In genomic region chr1:161113915-161114314, GRCh38 we compare ENCODE assay signal across 22 cellular contexts. TPM values are rescaled to one million over a fixed set of nuclear protein-coding genes. Genes with fewer than 3 reads are reported as not detected.
A peak's percentile ranks its signal among the peaks of the same experiment; 100 is the strongest.
DNase-seq lines count a peak whose midpoint lies in the region; ATAC-seq and TF ChIP-seq lines count a peak whose summit lies in the region.
"Had no signal": no experiment of that assay in that cellular context is flagged by ENCODE, and none has a peak within 500 bp of the region (broad histone marks: within the 10 kb centered on the region; RNA-seq: fewer than 3 reads in every experiment).

No MANE protein-coding gene starts in this region.

- BruUV-seq in PC-3 (replicated peaks; lab: Mats Ljungman, UMichigan) = no TSS peak

- H3K9me2 ChIP-seq in PC-3 (replicated peaks; ENCODE audit: low read length) = no peaks in the 10 kb centered on the region

- H3K36me3 Mint-ChIP-seq in CD4-positive, CD25-positive, alpha-beta regulatory T cell = peaks cover 4% of the 10 kb centered on the region
- peaks cover 10% of the 10 kb centered on the region for H3K36me3 Mint-ChIP-seq in T-cell

- H3K4me3 Mint-ChIP-seq in CD4-positive, CD25-positive, alpha-beta regulatory T cell = peak overlapping the region; percentile 4 to 85 (median 16)
- no peak overlapping the region for H3K4me3 Mint-ChIP-seq in T-cell
- H3K4me3 Mint-ChIP-seq: nephron had no signal

- peaks cover 95% of the 10 kb centered on the region for H3K79me2 ChIP-seq in PC-3 (ENCODE audit: low read length)

- peaks cover 48% of the 10 kb centered on the region for H4K20me1 ChIP-seq in PC-3 (ENCODE audit: low read length)

- CTCF ChIA-PET in PC-3 (lab: Charles Lee) (no interaction called here), T-cell (lab: Charles Lee) (no interaction called here)

- H3K9ac ChIP-seq in PC-3 (ENCODE audit: low read length) = no peak overlapping the region

- no peak for DNase-seq in CD4-positive, CD25-positive, alpha-beta regulatory T cell
- DNase-seq in PC-3 (no peak), brain microvascular endothelial cell (no peak), T-cell (no peak), midbrain (lab: John Stamatoyannopoulos, UW) (no peak), DMS153 (lab: John Stamatoyannopoulos, UW) (no peak)
- DNase-seq in stimulated activated CD4-positive, alpha-beta T cell treated with anti-CD3 and anti-CD28 coated beads, Interleukin-2, amount 100 ng/mL, for 48 hours = no peak
- DNase-seq: activated CD8-positive, alpha-beta memory T cell treated with anti-CD3 and anti-CD28 coated beads for 24 hours; activated gamma-delta T cell treated with Interleukin-2 at 50 U/mL for 16 hours; AML-193; esophagus squamous epithelium; glutamatergic neuron; lower lobe of right lung; NCI-H748 treated with DMSO at 0.1 percent for 48 hours; RPMI8226; small intestine; stimulated activated CD4-positive, alpha-beta T cell treated with anti-CD3 and anti-CD28 coated beads, Interleukin-4, amount 100 ng/mL, for 4 hours; stimulated activated CD8-positive, alpha-beta memory T cell treated with anti-CD3 and anti-CD28 coated beads, Interleukin-4, amount 100 ng/mL, for 48 hours; SW 1271 had no signal

- in situ Hi-C loops in brain microvascular endothelial cell (cut with HindIII; ENCODE audit: low pct_ligation_motif_present, low sequenced_read_pairs) = no loop called here

- POLR2A ChIA-PET in PC-3 (lab: Charles Lee; ENCODE audit: unreplicated experiment) (no interaction called here), T-cell (lab: Charles Lee) (interaction anchor here in 1 of 2 donors (1.2 kb wide), 1 partner anchor 9 kb away, joined by 3 read pairs; no protein-coding TSS in a partner anchor)

- no peaks in the 10 kb centered on the region for H3K9me3 Mint-ChIP-seq in CD4-positive, CD25-positive, alpha-beta regulatory T cell
- H3K9me3 Mint-ChIP-seq in T-cell = no peaks in the 10 kb centered on the region
- H3K9me3 Mint-ChIP-seq: nephron had no signal

- H3F3A ChIP-seq in PC-3 (ENCODE audit: low read length, unreplicated experiment) = peaks cover 4% of the 10 kb centered on the region

- H3K27ac ChIP-seq in 22Rv1 = 0 out of 2 replicates have a peak overlapping the region, but pooled peaks have one; percentile 5
- H3K27ac ChIP-seq in CD4-positive, CD25-positive, alpha-beta regulatory T cell (ENCODE audit: insufficient read depth, low read length, poor library complexity, severe bottlenecking) = no peak overlapping the region
- no peak overlapping the region for H3K27ac ChIP-seq in PC-3 (ENCODE audit: low read length)
- H3K27ac ChIP-seq in brain microvascular endothelial cell = peak overlapping the region; percentile 73
- H3K27ac ChIP-seq: lower lobe of right lung had no signal

- peaks cover 32 to 77% (median 56%) of the 10 kb centered on the region in 4 donors for H3K4me1 Mint-ChIP-seq in CD4-positive, CD25-positive, alpha-beta regulatory T cell
- peaks cover 67 to 73% (median 69%) of the 10 kb centered on the region in 3 donors for H3K4me1 Mint-ChIP-seq in T-cell

- H3K36me3 ChIP-seq in CD4-positive, CD25-positive, alpha-beta regulatory T cell (ENCODE audit: control insufficient read depth, insufficient read depth, low read length) = peaks cover 17% of the 10 kb centered on the region
- H3K36me3 ChIP-seq in PC-3 (ENCODE audit: low read depth, low read length) (peaks cover 33% of the 10 kb centered on the region), brain microvascular endothelial cell (replicated peaks) (no peaks in the 10 kb centered on the region)

- peak overlapping the region in 1 of 3 donors; percentile 81 for H3K27ac Mint-ChIP-seq in CD4-positive, CD25-positive, alpha-beta regulatory T cell
- no peak overlapping the region for H3K27ac Mint-ChIP-seq in T-cell
- H3K27ac Mint-ChIP-seq: nephron, progenitor cell of endocrine pancreas had no signal

- peaks cover 8% of the 10 kb centered on the region for H3K27me3 Mint-ChIP-seq in CD4-positive, CD25-positive, alpha-beta regulatory T cell
- no peaks in the 10 kb centered on the region for H3K27me3 Mint-ChIP-seq in T-cell
- H3K27me3 Mint-ChIP-seq: progenitor cell of endocrine pancreas had no signal

- TF ChIP-seq CTCF in 22Rv1 (IDR thresholded peaks at IDR 0.05) = no peak
- TF ChIP-seq CTCF in PC-3 (conservative IDR thresholded peaks at IDR 0.05; ENCODE audit: low read depth, low read length) = no peak
- TF ChIP-seq CTCF in brain microvascular endothelial cell (IDR thresholded peaks at IDR 0.05; ENCODE audit: low read depth, low read length, missing control alignments) = no peak

- ATAC-seq in CD4-positive, CD25-positive, alpha-beta regulatory T cell (ENCODE audit: low read depth in 2 of 2) = no peak
- ATAC-seq in PC-3 (no peak), T-cell (replicated peaks in 1 of 4) (no peak)
- ATAC-seq: lower lobe of right lung had no signal

- no peaks in the 10 kb centered on the region for H3K9me3 ChIP-seq in CD4-positive, CD25-positive, alpha-beta regulatory T cell (ENCODE audit: control insufficient read depth in 2 of 2, low read length in 2 of 2)
- H3K9me3 ChIP-seq in PC-3 (ENCODE audit: low read length) = no peaks in the 10 kb centered on the region
- H3K9me3 ChIP-seq: esophagus squamous epithelium, lower lobe of right lung had no signal

- intact Hi-C loops in PC-3 (cut with micrococcal nuclease) = loop anchor here (10.0 kb wide), 1 partner anchor 89 kb away; the partner anchor contains the start of gene F11R

- no peak overlapping the region for H2AFZ ChIP-seq in PC-3 (ENCODE audit: low read length)

- peak overlapping the region; percentile 46 for H3K4me2 ChIP-seq in PC-3 (ENCODE audit: low read length)

- H3K27me3 ChIP-seq in CD4-positive, CD25-positive, alpha-beta regulatory T cell (ENCODE audit: control insufficient read depth, insufficient read depth, low read length) = no peaks in the 10 kb centered on the region
- H3K27me3 ChIP-seq in PC-3 (ENCODE audit: low read length) (no peaks in the 10 kb centered on the region), brain microvascular endothelial cell (replicated peaks) (no peaks in the 10 kb centered on the region)
- H3K27me3 ChIP-seq: esophagus squamous epithelium had no signal

- no peak overlapping the region for H3K4me3 ChIP-seq in CD4-positive, CD25-positive, alpha-beta regulatory T cell (ENCODE audit: low read depth, low read length)
- H3K4me3 ChIP-seq in PC-3 (ENCODE audit: low read length) (no peak overlapping the region), brain microvascular endothelial cell (ENCODE audit: low read depth, low read length) (no peak overlapping the region)
- H3K4me3 ChIP-seq: esophagus squamous epithelium, lower lobe of right lung had no signal

- peaks cover 52% of the 10 kb centered on the region for H3K4me1 ChIP-seq in CD4-positive, CD25-positive, alpha-beta regulatory T cell (ENCODE audit: control insufficient read depth, insufficient read depth, low read length, poor library complexity, severe bottlenecking)
- H3K4me1 ChIP-seq in PC-3 (ENCODE audit: insufficient read depth, low read length) = peaks cover 39% of the 10 kb centered on the region

RNA-seq across cellular contexts. Expression of gene PFDN2, which starts 3.9 kb away (rescaled TPM):
- total RNA-seq in CD4-positive, CD25-positive, alpha-beta regulatory T cell = 48.0 TPM
- polyA plus RNA-seq in CD4-positive, CD25-positive, alpha-beta regulatory T cell = 100 to 1,000 TPM in 2 of 4 donors, 10 to 100 TPM in 2; 90.9 to 109 (median 98.6) TPM
- total RNA-seq in PC-3 (2014; rRNA removed) = 174 and 197 TPM in 2 replicates
- 10 to 100 TPM; 32.4 to 48.3 (median 42.1) TPM for total RNA-seq in T-cell

RNA-seq across cellular contexts. Expression of gene NIT1, which starts 4.0 kb away (rescaled TPM):
- total RNA-seq in CD4-positive, CD25-positive, alpha-beta regulatory T cell = 28.2 TPM
- 10 to 100 TPM; 21.1 to 24.5 (median 22.2) TPM for polyA plus RNA-seq in CD4-positive, CD25-positive, alpha-beta regulatory T cell
- total RNA-seq in PC-3 (2014; rRNA removed) (18.1 and 27.0 TPM in 2 replicates), T-cell (10 to 100 TPM; 23.4 to 44.7 (median 41.7) TPM)

RNA-seq across cellular contexts. Expression of gene KLHDC9, which starts 15.8 kb away (rescaled TPM):
- not detected for total RNA-seq in CD4-positive, CD25-positive, alpha-beta regulatory T cell
- under 1 TPM in 2 of 4 donors, not detected in 2; 0.28 to 0.46 TPM for polyA plus RNA-seq in CD4-positive, CD25-positive, alpha-beta regulatory T cell
- total RNA-seq in PC-3 (2014; rRNA removed) (3.2 and 3.3 TPM in 2 replicates), T-cell (1 to 10 TPM in 1 of 5 donors, under 1 TPM in 2, not detected in 2; 0.82 to 1.6 (median 0.86) TPM)

RNA-seq across cellular contexts. Expression of gene DEDD, which starts 18.6 kb away (rescaled TPM):
- total RNA-seq in CD4-positive, CD25-positive, alpha-beta regulatory T cell = 40.9 TPM
- 10 to 100 TPM; 39.5 to 46.4 (median 41.8) TPM for polyA plus RNA-seq in CD4-positive, CD25-positive, alpha-beta regulatory T cell
- total RNA-seq in PC-3 (2014; rRNA removed) = 23.4 and 39.2 TPM in 2 replicates
- 10 to 100 TPM; 34.3 to 43.6 (median 40.6) TPM for total RNA-seq in T-cell

RNA-seq across cellular contexts. Expression of gene NECTIN4, which starts 24.6 kb away (rescaled TPM):
- not detected for total RNA-seq in CD4-positive, CD25-positive, alpha-beta regulatory T cell
- under 1 TPM in 1 of 4 donors, not detected in 3; 0.05 TPM for polyA plus RNA-seq in CD4-positive, CD25-positive, alpha-beta regulatory T cell
- total RNA-seq in PC-3 (2014; rRNA removed) (6.8 and 7.0 TPM in 2 replicates), T-cell (under 1 TPM in 1 of 5 donors, not detected in 4; 0.06 TPM)

Comparison
In these comparisons a context has a peak if more than half of its experiments do, and no peak if none do; other contexts are left out.
1. H3K27ac ChIP-seq: peak in 22Rv1 (single experiment) and brain microvascular endothelial cell (single experiment); none in CD4-positive, CD25-positive, alpha-beta regulatory T cell (single experiment) and PC-3 (single experiment).
2. H3K4me3 Mint-ChIP-seq: peak in CD4-positive, CD25-positive, alpha-beta regulatory T cell (4 of 4); none in T-cell (0 of 3).